20 cellular contexts compared by ENCODE assay signal in genomic region chr11:69418576-69419296, GRCh38.
"Had no signal": no experiment of that assay in that cellular context is flagged by ENCODE, and none has a peak within 500 bp of the region (broad histone marks: within the 10 kb centered on the region; RNA-seq: fewer than 3 reads in every experiment).

No MANE protein-coding gene starts in this region.

- H3K4me1 ChIP-seq: prostate gland had no signal

- H3K27me3 ChIP-seq: gastroesophageal sphincter, upper lobe of left lung had no signal

- H3K36me3 ChIP-seq: gastroesophageal sphincter, lower lobe of right lung, prostate gland, thoracic aorta, upper lobe of left lung had no signal

- H3K9me3 ChIP-seq: gastroesophageal sphincter, lower lobe of right lung, mucosa of descending colon, prostate gland, thoracic aorta, upper lobe of left lung had no signal

- H3K27ac ChIP-seq: gastroesophageal sphincter, lower lobe of right lung, prostate gland, upper lobe of left lung had no signal

- DNase-seq: activated CD4-positive, alpha-beta T cell treated with anti-CD3 and anti-CD28 coated beads for 1 hour; activated CD4-positive, alpha-beta T cell treated with anti-CD3 and anti-CD28 coated beads, Interleukin-2, amount 50 U/mL, for 1 hour; activated CD8-positive, alpha-beta memory T cell treated with anti-CD3 and anti-CD28 coated beads, Interleukin-2, amount 10 ng/mL, durations not matched to agents 7 days and 5 days; activated CD8-positive, alpha-beta T cell treated with anti-CD3 and anti-CD28 coated beads, Interleukin-2, amount 10 ng/mL, durations not matched to agents 7 days and 5 days; activated naive CD8-positive, alpha-beta T cell treated with anti-CD3 and anti-CD28 coated beads, Interleukin-2, amount 50 U/mL, for 24 hours; activated T-cell treated with anti-CD3 and anti-CD28 coated beads, Interleukin-2, amount 50 U/mL, for 48 hours; amygdala; caudate nucleus; cortex of kidney; hippocampal formation; lower lobe of right lung; stimulated activated CD4-positive, alpha-beta T cell treated with anti-CD3 and anti-CD28 coated beads, Interleukin-4, amount 100 ng/mL, for 24 hours; SW 1271; T-helper 9 cell; upper lobe of left lung had no signal

- H3K4me3 ChIP-seq: gastroesophageal sphincter, lower lobe of right lung, mucosa of descending colon, prostate gland, thoracic aorta, upper lobe of left lung had no signal

- ATAC-seq: activated CD8-positive, alpha-beta memory T cell treated with anti-CD3 and anti-CD28 coated beads, Interleukin-2, amount 10 ng/mL, durations not matched to agents 7 days and 5 days; activated CD8-positive, alpha-beta T cell treated with anti-CD3 and anti-CD28 coated beads, Interleukin-2, amount 10 ng/mL, durations not matched to agents 7 days and 5 days; activated naive CD8-positive, alpha-beta T cell treated with anti-CD3 and anti-CD28 coated beads, Interleukin-2, amount 50 U/mL, for 24 hours; gastroesophageal sphincter; lower lobe of right lung; mucosa of descending colon; stimulated activated effector memory CD8-positive, alpha-beta T cell treated with anti-CD3 and anti-CD28 coated beads, Interleukin-12 subunit alpha, Interleukin-12 subunit beta, amount 100 ng/mL, for 72 hours had no signal
